Comparison of ENCODE assay signal across 13 cellular contexts in genomic region chr12:131862994-131863710, GRCh38. TPM values are rescaled to one million over a fixed set of nuclear protein-coding genes. Genes with fewer than 3 reads are reported as not detected.
DNase-seq lines count a peak whose midpoint lies in the region; ATAC-seq lines count a peak whose summit lies in the region.
"Had no signal": no experiment of that assay in that cellular context is flagged by ENCODE, and none has a peak within 500 bp of the region (broad histone marks: within the 10 kb centered on the region; RNA-seq: fewer than 3 reads in every experiment).

No MANE protein-coding gene starts in this region.

- H3K4me1 ChIP-seq in iPS-20b (ENCODE audit: insufficient read depth, low read length) (peaks cover 9% of the 10 kb centered on the region; the same call in 1 of the 2 replicates), skeletal muscle satellite cell (ENCODE audit: control insufficient read depth, insufficient read depth, low read length) (peaks cover 29% of the 10 kb centered on the region)

- peak overlapping the region; percentile 26 for H3K4me2 ChIP-seq in skeletal muscle satellite cell (ENCODE audit: low read length)

- H3K9me3 ChIP-seq in SK-N-MC (ENCODE audit: low read depth, low read length): no peaks in the 10 kb centered on the region
- H3K9me3 ChIP-seq in iPS-20b (ENCODE audit: insufficient read depth, low read depth, low read length): no peaks in the 10 kb centered on the region
- H3K9me3 ChIP-seq in skeletal muscle satellite cell (replicated peaks; ENCODE audit: low read length): no peaks in the 10 kb centered on the region

- H3K36me3 ChIP-seq in SK-N-MC (ENCODE audit: insufficient read depth, low read length) (no peaks in the 10 kb centered on the region), iPS-20b (ENCODE audit: insufficient read depth, low read depth, low read length) (no peaks in the 10 kb centered on the region), skeletal muscle satellite cell (ENCODE audit: insufficient read depth, low read length) (no peaks in the 10 kb centered on the region)

- no peak for ATAC-seq in GM19463 (IDR thresholded peaks at IDR 0.05; ENCODE audit: unreplicated experiment)
- ATAC-seq: left cardiac atrium, Right ventricle myocardium inferior had no signal

- no peak overlapping the region for H3K9ac ChIP-seq in SK-N-MC (ENCODE audit: insufficient read length)
- H3K9ac ChIP-seq in iPS-20b (ENCODE audit: low read depth, low read length): peak overlapping the region; percentile 47; the same call in 1 of the 2 replicates
- no peak overlapping the region for H3K9ac ChIP-seq in skeletal muscle satellite cell (ENCODE audit: low read depth, low read length)

- H3K4me3 ChIP-seq in SK-N-MC (peak overlapping the region; percentile 32), iPS-20b (ENCODE audit: low read length) (no peak overlapping the region; the same call in 1 of the 2 replicates), skeletal muscle satellite cell (ENCODE audit: low read length) (no peak overlapping the region)

- H3K27me3 ChIP-seq in iPS-20b (ENCODE audit: insufficient read depth, low read length): peaks cover under 1% of the 10 kb centered on the region; the same call in 1 of the 2 replicates
- no peaks in the 10 kb centered on the region for H3K27me3 ChIP-seq in skeletal muscle satellite cell (ENCODE audit: control insufficient read depth, insufficient read depth, low read length)

- H3K27ac ChIP-seq in SK-N-MC (peak overlapping the region; percentile 26; the same call in 1 of the 2 replicates), iPS-20b (ENCODE audit: low read length) (no peak overlapping the region)
- H3K27ac ChIP-seq: 22Rv1 had no signal

- DNase-seq in DMS 273 (lab: John Stamatoyannopoulos, UW; ENCODE audit: unreplicated experiment) (peak; percentile 41), DMS 273 treated with DMSO at 0.1 percent for 48 hours (lab: John Stamatoyannopoulos, UW) (no peak), SK-N-MC (ENCODE audit: low read depth, low spot score) (no peak), DMS79 (lab: John Stamatoyannopoulos, UW) (no peak), middle frontal gyrus (ENCODE audit: extremely low spot score, low spot score) (no peak)
- DNase-seq: cortex of kidney; left cardiac atrium; stimulated activated CD4-positive, alpha-beta T cell treated with anti-CD3 and anti-CD28 coated beads, Interleukin-12 subunit alpha, Interleukin-12 subunit beta, amount 100 ng/mL, for 4 hours had no signal

RNA-seq across cellular contexts. Expression of gene ULK1, which starts 31.3 kb away (rescaled TPM):
- 4.6 and 4.8 TPM in 2 replicates for total RNA-seq in skeletal muscle satellite cell (2012; rRNA removed)

RNA-seq across cellular contexts. Expression of gene MMP17, which starts 35.0 kb away (rescaled TPM):
- total RNA-seq in skeletal muscle satellite cell (2012; rRNA removed): 13.3 and 18.8 TPM in 2 replicates
